ENCODE assay signal across 24 cellular contexts in the genomic region with DNA sequence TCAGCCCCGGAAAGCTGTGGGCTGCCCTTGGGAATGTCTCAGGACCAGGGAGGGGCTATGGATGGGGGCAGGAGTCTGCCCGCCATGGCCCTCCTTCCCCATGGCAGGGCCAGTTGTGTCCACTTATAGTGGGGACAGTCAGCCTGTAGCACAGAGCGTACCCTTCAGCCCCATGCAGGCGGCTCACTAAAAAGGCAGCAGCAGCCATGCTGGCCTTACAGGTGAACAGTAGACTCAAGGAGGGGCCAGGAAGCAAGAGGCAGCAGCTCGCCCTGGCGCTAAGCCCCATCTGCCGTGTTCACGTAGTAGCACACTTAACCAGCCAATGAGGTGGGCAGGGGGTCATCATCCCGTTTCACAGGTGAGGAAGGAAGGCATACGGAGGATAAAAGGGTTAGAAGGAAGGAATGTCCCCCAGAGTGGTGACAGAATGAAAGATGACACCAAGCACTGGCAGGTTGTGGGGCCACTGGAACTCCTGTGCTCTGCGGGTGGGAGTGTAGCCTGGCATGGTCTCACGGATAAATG. TPM values are rescaled to one million over a fixed set of nuclear protein-coding genes. Genes with fewer than 3 reads are reported as not detected.
DNase-seq lines count a peak whose midpoint lies in the region; ATAC-seq, FAIRE-seq and TF ChIP-seq lines count a peak whose summit lies in the region.
"Had no signal": no experiment of that assay in that cellular context is flagged by ENCODE, and none has a peak within 500 bp of the region (broad histone marks: within the 10 kb centered on the region; RNA-seq: fewer than 3 reads in every experiment).

No MANE protein-coding gene starts in this region.

- peaks cover 27% of the 10 kb centered on the region for H3K36me3 Mint-ChIP-seq in endodermal cell (ENCODE audit: low read depth)
- H3K36me3 Mint-ChIP-seq: activated naive CD8-positive, alpha-beta T cell; mesothelial cell of epicardium; naive thymus-derived CD4-positive, alpha-beta T cell; T-cell had no signal

- no peaks in the 10 kb centered on the region for H3K27me3 Mint-ChIP-seq in endodermal cell (ENCODE audit: insufficient read depth)
- H3K27me3 Mint-ChIP-seq: activated naive CD8-positive, alpha-beta T cell; CD4-positive, alpha-beta T cell; naive thymus-derived CD4-positive, alpha-beta T cell; stimulated activated naive CD8-positive, alpha-beta T cell treated with anti-CD3 and anti-CD28 coated beads, Interleukin-15, amount 100 ng/mL, for 72 hours; T-cell had no signal

- whole genome bisulfite sequencing in endodermal cell (ENCODE audit: insufficient coverage in 1 of 2, insufficient read length in 1 of 2), 2 experiments: 86 to 91% methylated on average over 10 to 12 of the region's 12 CpGs
- 77% methylated on average over 12 of the region's 12 CpGs for WGBS in pancreas, 2 donors

- H3K9me3 Mint-ChIP-seq in endodermal cell: peaks cover 6% of the 10 kb centered on the region
- H3K9me3 Mint-ChIP-seq: activated T-cell treated with anti-CD3 and anti-CD28 coated beads, Interleukin-2, amount 50 U/mL, for 72 hours; CD4-positive, alpha-beta T cell; mesothelial cell of epicardium had no signal

- no peaks in the 10 kb centered on the region for H3K27me3 ChIP-seq in H7 (ENCODE audit: control insufficient read depth, insufficient read depth, low read length)
- H3K27me3 ChIP-seq in endodermal cell (ENCODE audit: control insufficient read depth, insufficient read depth, low read length, poor library complexity, severe bottlenecking): no peaks in the 10 kb centered on the region
- no peaks in the 10 kb centered on the region for H3K27me3 ChIP-seq in pancreas
- H3K27me3 ChIP-seq in BE2C: no peaks in the 10 kb centered on the region
- no peaks in the 10 kb centered on the region for H3K27me3 ChIP-seq in PC-3 (ENCODE audit: low read length)
- H3K27me3 ChIP-seq: heart left ventricle, left lung had no signal

- no peaks in the 10 kb centered on the region for H4K20me1 ChIP-seq in PC-3 (ENCODE audit: low read length)

- no peak overlapping the region for H3K27ac ChIP-seq in endodermal cell (ENCODE audit: low read depth, low read length)
- peak overlapping the region in 2 of 4 donors; percentile 8 to 28 for H3K27ac ChIP-seq in pancreas
- no peak overlapping the region for H3K27ac ChIP-seq in PC-3 (ENCODE audit: low read length)
- H3K27ac ChIP-seq: 22Rv1, heart left ventricle, left lung had no signal

- H3K4me1 ChIP-seq in endodermal cell (ENCODE audit: control insufficient read depth, insufficient read depth, low read length) (no peaks in the 10 kb centered on the region), pancreas (no peaks in the 10 kb centered on the region), BE2C (peaks cover 41% of the 10 kb centered on the region), PC-3 (ENCODE audit: insufficient read depth, low read length) (peaks cover 6% of the 10 kb centered on the region)
- H3K4me1 ChIP-seq: heart left ventricle had no signal

- FAIRE-seq in pancreas (lab: Jason Lieb, UNC): no peak
- FAIRE-seq: RCC 7860 had no signal

- no peak overlapping the region for H2AFZ ChIP-seq in PC-3 (ENCODE audit: low read length)

- H3K4me2 ChIP-seq in PC-3 (ENCODE audit: low read length): no peak overlapping the region

- H3K9ac ChIP-seq in endodermal cell (ENCODE audit: extremely low read depth, low read length, poor library complexity, severe bottlenecking) (no peak overlapping the region), PC-3 (ENCODE audit: low read length) (no peak overlapping the region)

- H3K4me3 Mint-ChIP-seq in endodermal cell: no peak overlapping the region
- H3K4me3 Mint-ChIP-seq: activated naive CD8-positive, alpha-beta T cell; activated T-cell treated with anti-CD3 and anti-CD28 coated beads, Interleukin-2, amount 50 U/mL, for 72 hours; CD4-positive, alpha-beta T cell; mesothelial cell of epicardium; naive thymus-derived CD4-positive, alpha-beta T cell; stimulated activated naive CD8-positive, alpha-beta T cell treated with anti-CD3 and anti-CD28 coated beads, Interleukin-15, amount 100 ng/mL, for 72 hours; T-cell had no signal

- H3K79me2 ChIP-seq in PC-3 (ENCODE audit: low read length): peaks cover 7% of the 10 kb centered on the region; the same call in 1 of the 2 replicates

- BruUV-seq in PC-3 (replicated peaks; lab: Mats Ljungman, UMichigan): no TSS peak

- intact Hi-C loops in pancreas (cut with DNase I): no loop called here
- intact Hi-C loops in PC-3 (cut with micrococcal nuclease): no loop called here

- TF ChIP-seq CTCF in endodermal cell (conservative IDR thresholded peaks at IDR 0.05) (no peak), pancreas (IDR thresholded peaks at IDR 0.05) (no peak), BE2C (IDR thresholded peaks at IDR 0.05; ENCODE audit: low read depth, low read length) (no peak), PC-3 (conservative IDR thresholded peaks at IDR 0.05; ENCODE audit: low read depth, low read length) (no peak)

- no peaks in the 10 kb centered on the region for H3K9me2 ChIP-seq in PC-3 (replicated peaks; ENCODE audit: low read length)

- POLR2A ChIA-PET in PC-3 (lab: Charles Lee; ENCODE audit: unreplicated experiment): interaction anchor here (0.6 kb wide), 1 partner anchor 251 kb away, joined by 15 read pairs; no protein-coding TSS in a partner anchor

- H3K27ac Mint-ChIP-seq in endodermal cell: no peak overlapping the region
- H3K27ac Mint-ChIP-seq: activated naive CD8-positive, alpha-beta T cell; activated T-cell treated with anti-CD3 and anti-CD28 coated beads, Interleukin-2, amount 50 U/mL, for 72 hours; CD4-positive, alpha-beta T cell; mesothelial cell of epicardium; naive thymus-derived CD4-positive, alpha-beta T cell; T-cell had no signal

- no peak overlapping the region for H3K4me3 ChIP-seq in H7 (ENCODE audit: insufficient read depth, low read depth, low read length)
- no peak overlapping the region for H3K4me3 ChIP-seq in endodermal cell (ENCODE audit: low read length)
- no peak overlapping the region for H3K4me3 ChIP-seq in pancreas
- no peak overlapping the region for H3K4me3 ChIP-seq in BE2C (ENCODE audit: low read depth, low read length)
- H3K4me3 ChIP-seq in PC-3 (ENCODE audit: low read length): no peak overlapping the region
- H3K4me3 ChIP-seq: heart left ventricle, left lung had no signal

- H3F3A ChIP-seq in PC-3 (ENCODE audit: low read length, unreplicated experiment): no peaks in the 10 kb centered on the region

- no peaks in the 10 kb centered on the region for H3K36me3 ChIP-seq in H7 (replicated peaks; ENCODE audit: control insufficient read depth, insufficient read depth, low read length)
- H3K36me3 ChIP-seq in endodermal cell (ENCODE audit: control insufficient read depth, insufficient read depth, low read length): peaks cover 14% of the 10 kb centered on the region
- no peaks in the 10 kb centered on the region for H3K36me3 ChIP-seq in pancreas
- peaks cover 95% of the 10 kb centered on the region for H3K36me3 ChIP-seq in BE2C
- H3K36me3 ChIP-seq in PC-3 (ENCODE audit: low read depth, low read length): no peaks in the 10 kb centered on the region; the same call in 1 of the 2 replicates
- H3K36me3 ChIP-seq: left lung had no signal

- H3K4me1 Mint-ChIP-seq in endodermal cell: peaks cover 2% of the 10 kb centered on the region
- H3K4me1 Mint-ChIP-seq: mesothelial cell of epicardium; naive thymus-derived CD4-positive, alpha-beta T cell; T-cell had no signal

- H3K9me3 ChIP-seq in endodermal cell (ENCODE audit: control insufficient read depth, low read length) (no peaks in the 10 kb centered on the region), pancreas (no peaks in the 10 kb centered on the region), BE2C (no peaks in the 10 kb centered on the region), PC-3 (ENCODE audit: low read length) (no peaks in the 10 kb centered on the region)

- DNase-seq in NCI-H2171 treated with DMSO at 0.1 percent for 48 hours (lab: John Stamatoyannopoulos, UW) (peak; percentile 38), NCI-H2171 (lab: John Stamatoyannopoulos, UW) (no peak), H7 (peak; percentile 40), endodermal cell (peak; percentile 65), pancreas (no peak), BE2C (no peak), PC-3 (no peak)
- DNase-seq: activated T-cell treated with anti-CD3 and anti-CD28 coated beads, Interleukin-2, amount 50 U/mL, for 72 hours; effector CD4-positive, alpha-beta T cell; erythroblast; heart left ventricle; left lung; NCI-H1436; NCI-H526; stimulated activated CD4-positive, alpha-beta T cell treated with anti-CD3 and anti-CD28 coated beads, Interleukin-15, amount 100 ng/mL, for 24 hours had no signal

- ATAC-seq in pancreas (peak in 3 of 4 donors; percentile 19 to 61 (median 51)), HG03378 (IDR thresholded peaks at IDR 0.05; ENCODE audit: unreplicated experiment) (no peak), PC-3 (no peak)
- ATAC-seq: activated T-cell treated with anti-CD3 and anti-CD28 coated beads, Interleukin-2, amount 50 U/mL, for 72 hours; heart left ventricle; left lung; naive thymus-derived CD4-positive, alpha-beta T cell; stimulated activated naive CD8-positive, alpha-beta T cell treated with anti-CD3 and anti-CD28 coated beads, Interleukin-15, amount 100 ng/mL, for 72 hours; T-cell had no signal

- CTCF ChIA-PET in PC-3 (lab: Charles Lee): no interaction called here

RNA-seq across cellular contexts. Expression of a gene that starts 52.7 kb away (rescaled TPM):
- 2.5 and 3.7 TPM in 2 replicates for total RNA-seq in H7 (2014; rRNA removed; shearing (Covaris generic))
- total RNA-seq in endodermal cell: 10 to 100 TPM; 21.6 to 24.4 TPM
- 8.7 TPM for polyA plus RNA-seq in endodermal cell (2013, experiment 1 of 2)
- polyA plus RNA-seq in endodermal cell (2013, experiment 2 of 2): 8.7 TPM
- total RNA-seq in pancreas: 1 to 10 TPM; 2.1 to 4.3 (median 3.3) TPM
- polyA plus RNA-seq in pancreas: 10 to 100 TPM in 1 of 2 donors, 1 to 10 TPM in 1; 5.6 to 14.6 TPM
- polyA plus RNA-seq in BE2C (2012; ENCODE audit: insufficient read depth, insufficient read length, low read depth): 227 TPM
- 11.7 and 15.3 TPM in 2 replicates for total RNA-seq in PC-3 (2014; rRNA removed)

Comparison
In these comparisons a context has a peak if more than half of its experiments do, and no peak if none do; other contexts are left out.
1. DNase-seq: peak in NCI-H2171 treated with DMSO at 0.1 percent for 48 hours (single experiment), H7 (single experiment) and endodermal cell (single experiment); none in NCI-H2171 (single experiment), pancreas (0 of 6), BE2C (single experiment) and PC-3 (single experiment).
2. ATAC-seq: peak in pancreas (3 of 4); none in HG03378 (single experiment) and PC-3 (single experiment).